Comparison of ENCODE assay signal across 8 cellular contexts in the genomic region with DNA sequence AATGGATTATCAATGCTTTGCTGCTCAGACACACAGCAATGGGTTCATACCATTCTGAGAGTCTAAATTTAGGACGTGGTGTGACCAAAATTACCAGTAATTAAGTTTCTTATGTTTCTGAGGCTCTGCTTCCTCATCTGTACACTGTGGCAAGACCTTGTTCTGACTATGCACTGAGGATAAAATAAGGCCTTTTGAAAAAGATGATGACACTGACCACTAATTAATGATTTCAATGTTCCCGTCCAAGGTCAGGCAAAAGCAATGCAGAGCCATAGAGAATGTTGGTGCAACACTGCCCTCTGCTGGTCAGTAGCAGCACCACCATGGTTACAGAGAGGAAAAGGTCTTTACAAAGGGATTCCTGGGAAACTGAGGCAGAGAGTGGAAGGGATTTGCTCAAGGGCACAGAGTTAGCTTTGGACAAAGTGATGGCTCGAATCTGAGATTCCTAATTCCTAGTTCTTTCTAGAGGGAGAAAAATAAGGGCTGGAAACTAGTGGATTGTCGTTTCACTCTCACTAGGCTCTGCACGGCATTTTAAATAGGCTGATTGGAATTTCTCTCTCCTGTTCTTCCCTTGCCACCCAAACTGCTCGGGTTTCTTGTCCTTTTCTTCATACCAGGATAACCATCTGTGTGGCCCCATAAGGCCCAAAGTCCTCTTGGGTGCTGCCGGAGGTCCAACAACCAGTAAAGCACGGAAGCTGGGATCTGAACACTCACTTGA. TPM values are rescaled to one million over a fixed set of nuclear protein-coding genes. Genes with fewer than 3 reads are reported as not detected.
A peak's percentile ranks its signal among the peaks of the same experiment; 100 is the strongest.
DNase-seq lines count a peak whose midpoint lies in the region; ATAC-seq and TF ChIP-seq lines count a peak whose summit lies in the region.

No MANE protein-coding gene starts in this region.

- peak; percentile 88 for ATAC-seq in HG02981 (IDR thresholded peaks at IDR 0.05; ENCODE audit: unreplicated experiment)
- no peak for ATAC-seq in HG03378 (IDR thresholded peaks at IDR 0.05; ENCODE audit: unreplicated experiment)

- H3K27ac Mint-ChIP-seq in activated CD4-positive, alpha-beta T cell treated with anti-CD3 and anti-CD28 coated beads, Interleukin-2, amount 10 ng/mL, durations not matched to agents 7 days and 5 days, result no peak overlapping the region

- POLR2A ChIA-PET in activated CD4-positive, alpha-beta T cell treated with anti-CD3 and anti-CD28 coated beads, Interleukin-2, amount 10 ng/mL, durations not matched to agents 7 days and 5 days (lab: Charles Lee), result no interaction called here

- no peaks in the 10 kb centered on the region for H3K36me3 Mint-ChIP-seq in activated CD4-positive, alpha-beta T cell treated with anti-CD3 and anti-CD28 coated beads, Interleukin-2, amount 10 ng/mL, durations not matched to agents 7 days and 5 days (ENCODE audit: low read depth)

- no peaks in the 10 kb centered on the region for H3K27me3 Mint-ChIP-seq in activated CD4-positive, alpha-beta T cell treated with anti-CD3 and anti-CD28 coated beads, Interleukin-2, amount 10 ng/mL, durations not matched to agents 7 days and 5 days

- DNase-seq in GM12865 (ENCODE audit: low read depth) (peak; percentile 78), NCI-H2227 treated with DMSO at 0.1 percent for 48 hours (lab: John Stamatoyannopoulos, UW) (peak; percentile 32), dorsolateral prefrontal cortex (peak; percentile 65 to 81 (median 73)), medulla oblongata (ENCODE audit: extremely low spot score) (peak; percentile 88)
- peak; percentile 71 for DNase-seq in activated CD4-positive, alpha-beta T cell treated with anti-CD3 and anti-CD28 coated beads, Interleukin-2, amount 10 ng/mL, durations not matched to agents 7 days and 5 days
- peak; percentile 37 for DNase-seq in stimulated activated CD8-positive, alpha-beta memory T cell treated with anti-CD3 and anti-CD28 coated beads, Interleukin-4, amount 100 ng/mL, for 4 hours (ENCODE audit: low read depth in 2 of 2, low spot score in 1 of 2)

- H3K4me3 Mint-ChIP-seq in activated CD4-positive, alpha-beta T cell treated with anti-CD3 and anti-CD28 coated beads, Interleukin-2, amount 10 ng/mL, durations not matched to agents 7 days and 5 days, result no peak overlapping the region

- H3K27ac ChIP-seq in dorsolateral prefrontal cortex, result peak overlapping the region in 25 of 59 donors; percentile 1 to 76 (median 36)

- CTCF ChIA-PET in activated CD4-positive, alpha-beta T cell treated with anti-CD3 and anti-CD28 coated beads, Interleukin-2, amount 10 ng/mL, durations not matched to agents 7 days and 5 days (lab: Charles Lee), result interaction anchor here (0.8 to 1.6 kb wide), 4 partner anchors 8 to 61 kb away, joined by 3 to 4 read pairs (median 3); no protein-coding TSS in a partner anchor

- TF ChIP-seq CTCF in GM12865 (IDR thresholded peaks at IDR 0.05; ENCODE audit: insufficient read depth, low read depth, low read length, missing control alignments), result peak; percentile 90
- peak; percentile 80 to 99 (median 96) for TF ChIP-seq CTCF in dorsolateral prefrontal cortex (IDR thresholded peaks at IDR 0.05 in 54 of 56, conservative IDR thresholded peaks at IDR 0.05 in 2 of 56; ENCODE audit: low read depth in 1 of 56, partially characterized antibody in 56 of 56)

- intact Hi-C loops in dorsolateral prefrontal cortex (cut with DNase I), result loop anchor here in 1 of 2 donors (2.0 kb wide), 1 partner anchor 18 kb away; no protein-coding TSS in a partner anchor

- H3K27me3 ChIP-seq in dorsolateral prefrontal cortex, result no peaks in the 10 kb centered on the region

- H3K4me3 ChIP-seq in GM12865 (ENCODE audit: low read depth, low read length), result no peak overlapping the region
- H3K4me3 ChIP-seq in dorsolateral prefrontal cortex, result no peak overlapping the region

- H3K9me3 Mint-ChIP-seq in activated CD4-positive, alpha-beta T cell treated with anti-CD3 and anti-CD28 coated beads, Interleukin-2, amount 10 ng/mL, durations not matched to agents 7 days and 5 days, result no peaks in the 10 kb centered on the region

- peaks cover 8% of the 10 kb centered on the region for H3K4me1 Mint-ChIP-seq in activated CD4-positive, alpha-beta T cell treated with anti-CD3 and anti-CD28 coated beads, Interleukin-2, amount 10 ng/mL, durations not matched to agents 7 days and 5 days

RNA-seq across cellular contexts. Expression of a gene that starts 22.3 kb away (rescaled TPM):
- 10 to 100 TPM; 19.8 to 21.4 TPM for total RNA-seq in activated CD4-positive, alpha-beta T cell treated with anti-CD3 and anti-CD28 coated beads, Interleukin-2, amount 10 ng/mL, durations not matched to agents 7 days and 5 days
- 100 to 1,000 TPM in 20 of 120 experiments, 10 to 100 TPM in 100; 21.6 to 148 (median 62.3) TPM for total RNA-seq in dorsolateral prefrontal cortex

Comparison
In these comparisons a context has a peak if more than half of its experiments do, and no peak if none do; other contexts are left out.
1. DNase-seq: peak in every context shown above with its lines; median percentile 88 in medulla oblongata; 78 in GM12865; 73 in dorsolateral prefrontal cortex; 71 in activated CD4-positive, alpha-beta T cell treated with anti-CD3 and anti-CD28 coated beads, Interleukin-2, amount 10 ng/mL, durations not matched to agents 7 days and 5 days; 37 in stimulated activated CD8-positive, alpha-beta memory T cell treated with anti-CD3 and anti-CD28 coated beads, Interleukin-4, amount 100 ng/mL, for 4 hours; 32 in NCI-H2227 treated with DMSO at 0.1 percent for 48 hours.